Comparison of ENCODE assay signal across 23 cellular contexts in the genomic region with DNA sequence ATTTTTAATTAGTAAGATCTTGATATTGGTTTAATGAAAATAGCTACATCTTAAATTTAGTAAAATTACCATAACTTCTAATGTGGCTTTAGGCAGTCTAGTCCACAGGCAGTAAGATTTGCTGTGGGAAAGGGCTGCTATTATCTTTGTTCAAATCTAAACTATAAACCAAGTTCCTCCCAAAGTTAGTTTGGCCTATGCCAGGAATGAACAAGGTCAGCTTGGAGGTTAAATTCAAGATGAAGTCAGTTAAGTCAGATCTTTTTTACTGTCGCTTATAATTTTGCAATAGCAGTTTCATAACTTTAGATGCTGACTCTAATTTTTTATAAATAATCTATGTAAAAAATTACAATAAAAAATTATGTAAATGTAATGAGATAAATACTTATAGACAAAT.
"Had no signal": no experiment of that assay in that cellular context is flagged by ENCODE, and none has a peak within 500 bp of the region (broad histone marks: within the 10 kb centered on the region; RNA-seq: fewer than 3 reads in every experiment).

No MANE protein-coding gene starts in this region.

- H3K4me1 Mint-ChIP-seq: activated naive CD8-positive, alpha-beta T cell treated with anti-CD3 and anti-CD28 coated beads, Interleukin-2, amount 10 ng/mL, durations not matched to agents 7 days and 5 days; brain; T-helper 17 cell had no signal

- H3K36me3 Mint-ChIP-seq: activated naive CD8-positive, alpha-beta T cell treated with anti-CD3 and anti-CD28 coated beads, Interleukin-2, amount 10 ng/mL, durations not matched to agents 7 days and 5 days; brain had no signal

- H3K36me3 ChIP-seq: ascending aorta, Peyer's patch had no signal

- H3K4me3 ChIP-seq: ascending aorta, Peyer's patch had no signal

- H3K4me3 Mint-ChIP-seq: activated CD8-positive, alpha-beta T cell treated with anti-CD3 and anti-CD28 coated beads, Interleukin-2, amount 10 ng/mL, durations not matched to agents 7 days and 5 days; activated naive CD8-positive, alpha-beta T cell treated with anti-CD3 and anti-CD28 coated beads, Interleukin-2, amount 10 ng/mL, durations not matched to agents 7 days and 5 days; brain; T-helper 17 cell; WTC11 had no signal

- DNase-seq: activated CD4-positive, alpha-beta T cell treated with anti-CD3 and anti-CD28 coated beads for 48 hours; activated CD4-positive, alpha-beta T cell treated with anti-CD3 and anti-CD28 coated beads, Interleukin-2, amount 50 U/mL, for 4 hours; activated CD4-positive, CD25-positive, alpha-beta regulatory T cell treated with anti-CD3 and anti-CD28 coated beads, Interleukin-2, amount 50 U/mL, for 72 hours; activated CD8-positive, alpha-beta memory T cell treated with anti-CD3 and anti-CD28 coated beads, Interleukin-2, amount 50 U/mL, for 48 hours; activated CD8-positive, alpha-beta T cell treated with anti-CD3 and anti-CD28 coated beads, Interleukin-2, amount 10 ng/mL, durations not matched to agents 7 days and 5 days; activated naive CD4-positive, alpha-beta T cell treated with anti-CD3 and anti-CD28 coated beads, Interleukin-2, amount 50 U/mL, for 16 hours; activated naive CD8-positive, alpha-beta T cell treated with anti-CD3 and anti-CD28 coated beads, Interleukin-2, amount 10 ng/mL, durations not matched to agents 7 days and 5 days; activated T-cell treated with anti-CD3 and anti-CD28 coated beads, Interleukin-2, amount 50 U/mL, for 1 hour; amniotic stem cell; MM.1S; NCI-H1105; NCI-H1436 treated with DMSO at 0.1 percent for 48 hours; NCI-H187; NCI-H2081; NCI-H510A treated with DMSO at 0.1 percent for 48 hours; NCI-H69; Peyer's patch; SHP77; T-helper 17 cell; T-helper 9 cell had no signal

- H3K27ac ChIP-seq: ascending aorta, Peyer's patch had no signal

- H3K9me3 Mint-ChIP-seq: activated naive CD8-positive, alpha-beta T cell treated with anti-CD3 and anti-CD28 coated beads, Interleukin-2, amount 10 ng/mL, durations not matched to agents 7 days and 5 days; brain had no signal

- H3K4me1 ChIP-seq: Peyer's patch had no signal

- H3K9me3 ChIP-seq: ascending aorta, Peyer's patch had no signal

- H3K27me3 Mint-ChIP-seq: activated naive CD8-positive, alpha-beta T cell treated with anti-CD3 and anti-CD28 coated beads, Interleukin-2, amount 10 ng/mL, durations not matched to agents 7 days and 5 days; brain had no signal

- H3K27me3 ChIP-seq: ascending aorta, Peyer's patch had no signal

- H3K27ac Mint-ChIP-seq: activated CD8-positive, alpha-beta T cell treated with anti-CD3 and anti-CD28 coated beads, Interleukin-2, amount 10 ng/mL, durations not matched to agents 7 days and 5 days; activated naive CD8-positive, alpha-beta T cell treated with anti-CD3 and anti-CD28 coated beads, Interleukin-2, amount 10 ng/mL, durations not matched to agents 7 days and 5 days; brain; T-helper 17 cell; WTC11 had no signal
